ENCODE assay signal across 9 cellular contexts in the genomic region with DNA sequence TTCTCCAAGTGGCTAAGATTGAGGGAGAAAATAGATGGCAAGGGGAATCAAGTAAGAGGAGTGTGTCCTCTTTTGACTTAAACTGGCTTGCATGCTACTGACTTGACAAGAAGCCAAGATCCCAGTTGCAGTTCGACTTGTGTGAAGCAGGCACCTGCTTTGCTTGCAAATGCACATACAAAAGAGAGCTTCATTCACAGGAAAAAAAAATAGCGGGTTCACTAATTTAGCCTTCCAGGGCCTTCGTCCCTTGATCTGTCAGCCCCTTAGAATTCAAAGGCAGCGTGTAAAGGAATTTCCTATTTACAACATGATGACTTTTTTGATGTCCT.
A peak's percentile ranks its signal among the peaks of the same experiment; 100 is the strongest.
DNase-seq lines count a peak whose midpoint lies in the region; ATAC-seq and TF ChIP-seq lines count a peak whose summit lies in the region.
"Had no signal": no experiment of that assay in that cellular context is flagged by ENCODE, and none has a peak within 500 bp of the region (broad histone marks: within the 10 kb centered on the region; RNA-seq: fewer than 3 reads in every experiment).

No MANE protein-coding gene starts in this region.

- no peak overlapping the region for H3K4me3 ChIP-seq in HEK293 (ENCODE audit: low read depth, low read length)
- peak overlapping the region; percentile 45 for H3K4me3 ChIP-seq in OCI-LY3 (ENCODE audit: low read length)
- H3K4me3 ChIP-seq in esophagus squamous epithelium = no peak overlapping the region

- H3K36me3 ChIP-seq in HEK293 (ENCODE audit: control insufficient read depth in 2 of 2, insufficient read depth in 1 of 2, low read length in 2 of 2) (no peaks in the 10 kb centered on the region), OCI-LY3 (replicated peaks; ENCODE audit: low read depth, low read length) (no peaks in the 10 kb centered on the region), esophagus squamous epithelium (no peaks in the 10 kb centered on the region)

- CTCF ChIA-PET in HEK293 (lab: Yijun Ruan, JAX) = no interaction called here

- H3K27me3 ChIP-seq in OCI-LY3 (ENCODE audit: low read depth, low read length) (no peaks in the 10 kb centered on the region; the same call in 1 of the 2 replicates), esophagus squamous epithelium (no peaks in the 10 kb centered on the region)

- H3K9me3 Mint-ChIP-seq in naive thymus-derived CD8-positive, alpha-beta T cell = no peaks in the 10 kb centered on the region

- H3K27me3 Mint-ChIP-seq in naive thymus-derived CD8-positive, alpha-beta T cell = no peaks in the 10 kb centered on the region

- peak overlapping the region; percentile 82 for H3K4me2 ChIP-seq in OCI-LY3 (ENCODE audit: low read length)

- peak overlapping the region; percentile 70 to 86 (median 78) for H3K4me3 Mint-ChIP-seq in naive thymus-derived CD8-positive, alpha-beta T cell

- H3K79me2 ChIP-seq in OCI-LY3 (ENCODE audit: low read length) = no peaks in the 10 kb centered on the region

- ATAC-seq in GM18861 (IDR thresholded peaks at IDR 0.05; ENCODE audit: unreplicated experiment) = peak; percentile 38
- peak; percentile 29 for ATAC-seq in naive thymus-derived CD8-positive, alpha-beta T cell

- peaks cover 0 to 80% (median 8%) of the 10 kb centered on the region in 3 donors for H3K36me3 Mint-ChIP-seq in naive thymus-derived CD8-positive, alpha-beta T cell

- H3K27ac Mint-ChIP-seq in naive thymus-derived CD8-positive, alpha-beta T cell = peak overlapping the region in 9 of 10 donors; percentile 76 to 94 (median 88)

- POLR2A ChIA-PET in HEK293 (lab: Yijun Ruan, JAX) = no interaction called here
- POLR2A ChIA-PET in naive thymus-derived CD8-positive, alpha-beta T cell (lab: Charles Lee) = interaction anchor here (0.8 to 6.4 kb wide), 9 partner anchors 11 to 60 kb away, joined by 3 to 30 read pairs (median 4); no protein-coding TSS in a partner anchor

- H3K27ac ChIP-seq in HEK293 (ENCODE audit: extremely low read depth, low read depth, low read length) (no peak overlapping the region), OCI-LY3 (ENCODE audit: low read length) (peak overlapping the region; percentile 56), esophagus squamous epithelium (no peak overlapping the region)

- H3K9me3 ChIP-seq in HEK293 (ENCODE audit: control insufficient read depth, insufficient read depth, low read depth, low read length) (no peaks in the 10 kb centered on the region), OCI-LY3 (ENCODE audit: insufficient read depth, low read length) (no peaks in the 10 kb centered on the region), esophagus squamous epithelium (no peaks in the 10 kb centered on the region)

- TF ChIP-seq POLR2A in esophagus squamous epithelium (IDR thresholded peaks at IDR 0.05) = no peak

- no peaks in the 10 kb centered on the region for H4K20me1 ChIP-seq in OCI-LY3 (ENCODE audit: insufficient read depth, low read length)

- intact Hi-C loops in esophagus squamous epithelium (cut with DNase I) = no loop called here

- H2AFZ ChIP-seq in OCI-LY3 (ENCODE audit: low read depth, low read length) = no peak overlapping the region; the same call in 1 of the 2 replicates

- peak overlapping the region; percentile 34; the same call in 1 of the 2 replicates for H3K9ac ChIP-seq in OCI-LY3 (ENCODE audit: low read length)

- WGBS in esophagus squamous epithelium, 2 donors = 53 to 61% methylated on average over 4 of the region's 4 CpGs

- no peak for TF ChIP-seq CTCF in HEK293 (tag by site-specific recombination; IDR thresholded peaks at IDR 0.05)
- TF ChIP-seq CTCF in OCI-LY3 (IDR thresholded peaks at IDR 0.05; ENCODE audit: low read depth, low read length) = no peak
- TF ChIP-seq CTCF in esophagus squamous epithelium (IDR thresholded peaks at IDR 0.05) = no peak

- peak in 3 of 10 donors; percentile 9 to 35 (median 25) for DNase-seq in naive thymus-derived CD8-positive, alpha-beta T cell
- no peak for DNase-seq in esophagus squamous epithelium (lab: John Stamatoyannopoulos, UW)
- DNase-seq in MV-4-11 (lab: John Stamatoyannopoulos, UW) = no peak
- no peak for DNase-seq in NCI-H345 treated with DMSO at 0.1 percent for 48 hours (lab: John Stamatoyannopoulos, UW; ENCODE audit: unreplicated experiment)
- DNase-seq in NCI-H2171 treated with DMSO at 0.1 percent for 48 hours (lab: John Stamatoyannopoulos, UW) = no peak
- DNase-seq: cerebellar nuclear complex had no signal

- H3K4me1 Mint-ChIP-seq in naive thymus-derived CD8-positive, alpha-beta T cell = peaks cover 59 to 100% (median 98%) of the 10 kb centered on the region in 4 donors

- H3K4me1 ChIP-seq in HEK293 (ENCODE audit: control insufficient read depth, insufficient read depth, low read length) = no peaks in the 10 kb centered on the region
- H3K4me1 ChIP-seq in OCI-LY3 (ENCODE audit: low read length) = peaks cover 42% of the 10 kb centered on the region
- H3K4me1 ChIP-seq in esophagus squamous epithelium = peaks cover 0 to 75% (median 5%) of the 10 kb centered on the region in 3 donors

TF ChIP-seq in HEK293, 187 proteins besides CTCF, POLR2A, EP300 and RAD21:
- TF ChIP-seq OSR2 (tag by site-specific recombination; IDR thresholded peaks at IDR 0.05) = 0 out of 2 replicates have a peak, but pooled peaks have one; percentile 18
- TF ChIP-seq GLI2 (tag by site-specific recombination; IDR thresholded peaks at IDR 0.05; ENCODE audit: borderline replicate concordance, low read depth) = no peak
TF ChIP-seq in HEK293: peak in this region for 1.
